13 cellular contexts compared by ENCODE assay signal in genomic region chr20:48049631-48050030, GRCh38.
DNase-seq lines count a peak whose midpoint lies in the region; TF ChIP-seq lines count a peak whose summit lies in the region.
"Had no signal": no experiment of that assay in that cellular context is flagged by ENCODE, and none has a peak within 500 bp of the region (broad histone marks: within the 10 kb centered on the region; RNA-seq: fewer than 3 reads in every experiment).

No MANE protein-coding gene starts in this region.

- no peak overlapping the region for H3K27ac Mint-ChIP-seq in endodermal cell
- H3K27ac Mint-ChIP-seq: CD4-positive, alpha-beta T cell had no signal

- peaks cover 9% of the 10 kb centered on the region for H3K36me3 Mint-ChIP-seq in endodermal cell (ENCODE audit: low read depth)

- H3K9me3 Mint-ChIP-seq in endodermal cell = peaks cover 16% of the 10 kb centered on the region
- H3K9me3 Mint-ChIP-seq: CD4-positive, alpha-beta T cell had no signal

- TF ChIP-seq EP300 in ovary (IDR thresholded peaks at IDR 0.05) = no peak

- H3K27ac ChIP-seq in endodermal cell (ENCODE audit: low read depth, low read length) (no peak overlapping the region), ovary (no peak overlapping the region), WERI-Rb-1 (no peak overlapping the region)
- H3K27ac ChIP-seq: C4-2B, GM23248 had no signal

- H3K4me1 Mint-ChIP-seq in endodermal cell = no peaks in the 10 kb centered on the region

- TF ChIP-seq CTCF in endodermal cell (conservative IDR thresholded peaks at IDR 0.05) (no peak), ovary (IDR thresholded peaks at IDR 0.05) (no peak), WERI-Rb-1 (IDR thresholded peaks at IDR 0.05; ENCODE audit: low read depth, low read length) (no peak)

- H3K4me3 Mint-ChIP-seq in endodermal cell = no peak overlapping the region
- H3K4me3 Mint-ChIP-seq: CD4-positive, alpha-beta T cell had no signal

- H3K9ac ChIP-seq in endodermal cell (ENCODE audit: extremely low read depth, low read length, poor library complexity, severe bottlenecking) = no peak overlapping the region
- H3K9ac ChIP-seq: GM23248 had no signal

- H3K27me3 Mint-ChIP-seq in endodermal cell (ENCODE audit: insufficient read depth) = no peaks in the 10 kb centered on the region

- H3K4me1 ChIP-seq in endodermal cell (ENCODE audit: control insufficient read depth, insufficient read depth, low read length) = no peaks in the 10 kb centered on the region
- H3K4me1 ChIP-seq in ovary (ENCODE audit: insufficient read depth) = no peaks in the 10 kb centered on the region
- H3K4me1 ChIP-seq: Caco-2 had no signal

- H3K4me3 ChIP-seq in endodermal cell (ENCODE audit: low read length) (no peak overlapping the region), ovary (no peak overlapping the region), WERI-Rb-1 (ENCODE audit: low read depth, low read length) (no peak overlapping the region)
- H3K4me3 ChIP-seq: GM23248, HAP-1 had no signal

- intact Hi-C loops in ovary (cut with DNase I) = no loop called here

- H3K36me3 ChIP-seq in endodermal cell (ENCODE audit: control insufficient read depth, insufficient read depth, low read length) = no peaks in the 10 kb centered on the region
- no peaks in the 10 kb centered on the region for H3K36me3 ChIP-seq in ovary
- no peaks in the 10 kb centered on the region for H3K36me3 ChIP-seq in WERI-Rb-1
- H3K36me3 ChIP-seq: HAP-1 had no signal

- no peaks in the 10 kb centered on the region for H3K27me3 ChIP-seq in endodermal cell (ENCODE audit: control insufficient read depth, insufficient read depth, low read length, poor library complexity, severe bottlenecking)
- H3K27me3 ChIP-seq in ovary = no peaks in the 10 kb centered on the region
- no peaks in the 10 kb centered on the region for H3K27me3 ChIP-seq in WERI-Rb-1 (ENCODE audit: insufficient read depth, low read depth, severe bottlenecking)

- peaks cover 13% of the 10 kb centered on the region for H3K9me3 ChIP-seq in endodermal cell (ENCODE audit: control insufficient read depth, low read length)
- H3K9me3 ChIP-seq in ovary = no peaks in the 10 kb centered on the region
- H3K9me3 ChIP-seq in WERI-Rb-1 (ENCODE audit: severe bottlenecking) = no peaks in the 10 kb centered on the region

- no peak for TF ChIP-seq POLR2A in ovary (IDR thresholded peaks at IDR 0.05)

- DNase-seq in NCI-H1694 (lab: John Stamatoyannopoulos, UW) = peak; percentile 21
- DNase-seq in NCI-H446 (lab: John Stamatoyannopoulos, UW) = peak; percentile 66 to 86
- peak; percentile 20 for DNase-seq in dermis blood vessel endothelial cell
- no peak for DNase-seq in endodermal cell
- no peak for DNase-seq in ovary
- no peak for DNase-seq in WERI-Rb-1
- DNase-seq: ACHN; Caco-2; CD4-positive, alpha-beta T cell; GDM1; GM23248 had no signal

Comparison
In these comparisons a context has a peak if more than half of its experiments do, and no peak if none do; other contexts are left out.
1. DNase-seq: peak in NCI-H1694 (single experiment), NCI-H446 (2 of 2) and dermis blood vessel endothelial cell (single experiment); none in endodermal cell (single experiment), ovary (0 of 5) and WERI-Rb-1 (single experiment).